8 cellular contexts compared by ENCODE assay signal in genomic region chr7:23546897-23547572, GRCh38. TPM values are rescaled to one million over a fixed set of nuclear protein-coding genes. Genes with fewer than 3 reads are reported as not detected.
DNase-seq lines count a peak whose midpoint lies in the region; ATAC-seq lines count a peak whose summit lies in the region.

No MANE protein-coding gene starts in this region.

- DNase-seq in AG08396 (ENCODE audit: low spot score), result peak; percentile 83
- DNase-seq in NCI-H446 (lab: John Stamatoyannopoulos, UW), result peak; percentile 76 to 91
- DNase-seq in activated CD4-positive, CD25-positive, alpha-beta regulatory T cell treated with anti-CD3 and anti-CD28 coated beads, Interleukin-2, amount 50 U/mL, for 16 hours (ENCODE audit: low read depth, low spot score), result peak; percentile 65
- DNase-seq in central memory CD4-positive, alpha-beta T cell, result peak; percentile 81
- peak; percentile 38 to 70 for DNase-seq in left colon
- peak; percentile 65 for DNase-seq in stimulated activated CD4-positive, alpha-beta T cell treated with anti-CD3 and anti-CD28 coated beads, Interleukin-4, amount 100 ng/mL, for 1 hour

- intact Hi-C loops in left colon (cut with DNase I, micrococcal nuclease), result no loop called here

- ATAC-seq in GM18861 (IDR thresholded peaks at IDR 0.05; ENCODE audit: unreplicated experiment) (peak; percentile 59), HG03196 (IDR thresholded peaks at IDR 0.05; ENCODE audit: unreplicated experiment) (peak; percentile 72), left colon (peak; percentile 78)

RNA-seq across cellular contexts. Expression of gene TRA2A, which starts 15.3 kb away (rescaled TPM):
- total RNA-seq in left colon, result 10 to 100 TPM; 60.6 to 63.9 TPM

RNA-seq across cellular contexts. Expression of gene CCDC126, which starts 50.1 kb away (rescaled TPM):
- 10 to 100 TPM in 1 of 2 donors, 1 to 10 TPM in 1; 7.8 to 12.2 TPM for total RNA-seq in left colon

Comparison
In these comparisons a context has a peak if more than half of its experiments do, and no peak if none do; other contexts are left out.
1. Peak in every context shown above with its lines: DNase-seq and ATAC-seq.